In the genomic region with DNA sequence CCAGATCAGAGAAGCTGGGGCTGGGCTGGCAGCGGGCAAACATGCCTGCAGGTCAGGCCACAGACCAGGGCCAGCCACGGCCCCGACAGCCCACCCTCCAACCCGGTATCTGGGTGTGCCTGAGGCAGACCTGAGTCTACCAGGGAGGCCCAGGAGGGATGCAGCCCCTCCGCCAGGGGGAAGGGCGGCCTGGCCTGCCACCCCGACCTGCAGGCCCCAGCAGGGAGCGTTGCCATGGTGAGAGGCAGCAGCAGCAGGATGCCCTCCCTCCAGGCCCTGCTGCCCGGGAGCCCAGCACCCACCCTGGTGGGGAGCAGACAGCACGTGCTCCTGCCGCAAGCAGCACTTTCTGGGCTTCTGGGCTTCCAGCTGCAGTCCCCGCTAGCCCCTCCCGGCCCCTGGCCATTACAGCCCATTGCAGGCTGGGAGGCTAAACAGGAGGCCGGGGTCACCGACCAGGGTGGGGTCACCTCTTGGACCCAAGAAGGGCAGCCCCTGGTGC, we compare ENCODE assay signal across 21 cellular contexts. TPM values are rescaled to one million over a fixed set of nuclear protein-coding genes. Genes with fewer than 3 reads are reported as not detected.
DNase-seq lines count a peak whose midpoint lies in the region; ATAC-seq and TF ChIP-seq lines count a peak whose summit lies in the region.
"Had no signal": no experiment of that assay in that cellular context is flagged by ENCODE, and none has a peak within 500 bp of the region (broad histone marks: within the 10 kb centered on the region; RNA-seq: fewer than 3 reads in every experiment).

No MANE protein-coding gene starts in this region.

- H2AFZ ChIP-seq in osteoblast (ENCODE audit: low read length): no peak overlapping the region

- TF ChIP-seq CTCF in WERI-Rb-1 (IDR thresholded peaks at IDR 0.05; ENCODE audit: low read depth, low read length) (no peak), osteoblast (IDR thresholded peaks at IDR 0.05; ENCODE audit: extremely low read depth, low read depth, low read length) (no peak)

- H3K4me3 ChIP-seq in WERI-Rb-1 (ENCODE audit: low read depth, low read length) (no peak overlapping the region), osteoblast (ENCODE audit: insufficient read depth, low read length) (no peak overlapping the region)
- H3K4me3 ChIP-seq: gastroesophageal sphincter, Peyer's patch, skin epidermis, thoracic aorta had no signal

- H3K27me3 ChIP-seq in WERI-Rb-1 (ENCODE audit: insufficient read depth, low read depth, severe bottlenecking) (no peaks in the 10 kb centered on the region), osteoblast (ENCODE audit: insufficient read depth, low read length) (peaks cover 29% of the 10 kb centered on the region)

- H3K9me3 ChIP-seq in WERI-Rb-1 (ENCODE audit: severe bottlenecking): peaks cover 8% of the 10 kb centered on the region
- no peaks in the 10 kb centered on the region for H3K9me3 ChIP-seq in osteoblast (ENCODE audit: low read depth, low read length)
- H3K9me3 ChIP-seq: thoracic aorta had no signal

- no peaks in the 10 kb centered on the region for H4K20me1 ChIP-seq in osteoblast (ENCODE audit: insufficient read depth, low read length)

- ATAC-seq in HG02870 (IDR thresholded peaks at IDR 0.05; ENCODE audit: unreplicated experiment) (no peak), HG02678 (IDR thresholded peaks at IDR 0.05; ENCODE audit: unreplicated experiment) (no peak)
- ATAC-seq: gastroesophageal sphincter, T-cell had no signal

- DNase-seq in DMS 273 (lab: John Stamatoyannopoulos, UW; ENCODE audit: unreplicated experiment): peak; percentile 78
- no peak for DNase-seq in DMS 273 treated with DMSO at 0.1 percent for 48 hours (lab: John Stamatoyannopoulos, UW)
- DNase-seq in NCI-H1417 (lab: John Stamatoyannopoulos, UW): peak in 2 of 3 experiments; percentile 98
- no peak for DNase-seq in WERI-Rb-1
- peak; percentile 58 for DNase-seq in osteoblast (ENCODE audit: insufficient read length, low spot score, missing footprints)
- DNase-seq in C1 segment of cervical spinal cord (lab: John Stamatoyannopoulos, UW): no peak
- DNase-seq: activated B cell treated with CpG ODN at 0.5 μM for 24 hours; activated CD8-positive, alpha-beta memory T cell treated with anti-CD3 and anti-CD28 coated beads for 24 hours; HCEC 1CT; immature natural killer cell; Peyer's patch; stimulated activated CD4-positive, alpha-beta T cell treated with anti-CD3 and anti-CD28 coated beads, Interleukin-4, amount 100 ng/mL, for 4 hours; T-cell had no signal

- H3K27ac ChIP-seq in WERI-Rb-1: peak overlapping the region; percentile 47
- no peak overlapping the region for H3K27ac ChIP-seq in osteoblast (ENCODE audit: low read depth, low read length)
- H3K27ac ChIP-seq: 22Rv1, gastroesophageal sphincter, Peyer's patch, skin epidermis, thoracic aorta had no signal

- H3K36me3 ChIP-seq in WERI-Rb-1 (no peaks in the 10 kb centered on the region; the same call in 1 of the 2 replicates), osteoblast (ENCODE audit: insufficient read depth, low read length) (no peaks in the 10 kb centered on the region)
- H3K36me3 ChIP-seq: gastroesophageal sphincter, Peyer's patch, thoracic aorta had no signal

- H3K79me2 ChIP-seq in osteoblast (ENCODE audit: insufficient read depth, low read length): no peaks in the 10 kb centered on the region

- H3K4me2 ChIP-seq in osteoblast (ENCODE audit: insufficient read depth, low read length): no peak overlapping the region

- no peaks in the 10 kb centered on the region for H3K4me1 ChIP-seq in osteoblast (ENCODE audit: insufficient read depth, low read length)

RNA-seq across cellular contexts. Expression of gene EEF1A2, which starts 3.8 kb away (rescaled TPM):
- not detected in 2 replicates for total RNA-seq in osteoblast

RNA-seq across cellular contexts. Expression of gene PPDPF, which starts 17.8 kb away (rescaled TPM):
- 52.2 and 85.4 TPM in 2 replicates for total RNA-seq in osteoblast

RNA-seq across cellular contexts. Expression of gene KCNQ2, which starts 30.3 kb away (rescaled TPM):
- total RNA-seq in osteoblast: 0.36 TPM in 1 of 2 replicates, not detected in the other
- total RNA-seq: activated B cell treated with CpG ODN at 0.5 μM for 24 hours, mesenteric fat pad, Peyer's patch, thoracic aorta had no signal

RNA-seq across cellular contexts. Expression of gene PTK6, which starts 34.5 kb away (rescaled TPM):
- total RNA-seq in osteoblast: under 0.01 TPM in 1 of 2 replicates, not detected in the other
- total RNA-seq: cerebellum had no signal

RNA-seq across cellular contexts. Expression of gene SRMS, which starts 44.8 kb away (rescaled TPM):
- not detected in 2 replicates for total RNA-seq in osteoblast
- total RNA-seq: cerebellum, gastroesophageal sphincter, mesenteric fat pad, Peyer's patch, T-cell, thoracic aorta had no signal

Comparison
In these comparisons a context has a peak if more than half of its experiments do, and no peak if none do; other contexts are left out.
1. DNase-seq: peak in DMS 273 (single experiment), NCI-H1417 (2 of 3) and osteoblast (single experiment); none in DMS 273 treated with DMSO at 0.1 percent for 48 hours (single experiment), WERI-Rb-1 (single experiment) and C1 segment of cervical spinal cord (0 of 14).